Comparison of ENCODE assay signal across 22 cellular contexts in the genomic region with DNA sequence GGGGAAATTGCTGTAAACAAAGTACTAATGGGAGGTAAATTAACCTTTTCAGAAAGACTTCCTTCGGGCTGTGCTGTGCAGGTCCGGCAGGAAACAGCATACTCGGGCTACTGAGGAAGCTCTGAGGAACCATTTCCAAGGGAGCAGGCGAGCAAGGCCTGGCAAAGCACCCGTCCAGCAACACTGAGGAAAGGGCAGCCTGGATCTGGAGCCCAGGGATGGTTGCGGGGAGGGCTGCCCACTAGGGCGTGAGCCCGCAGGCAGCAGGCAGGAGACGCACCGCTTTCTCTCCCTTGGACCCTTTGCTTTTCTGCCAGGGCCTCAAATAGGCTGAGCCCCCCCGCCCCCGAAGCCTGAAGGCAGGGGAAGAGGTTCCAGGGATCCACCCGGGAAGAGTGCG.
A peak's percentile ranks its signal among the peaks of the same experiment; 100 is the strongest.
DNase-seq lines count a peak whose midpoint lies in the region; ATAC-seq, FAIRE-seq and TF ChIP-seq lines count a peak whose summit lies in the region.
"Had no signal": no experiment of that assay in that cellular context is flagged by ENCODE, and none has a peak within 500 bp of the region (broad histone marks: within the 10 kb centered on the region; RNA-seq: fewer than 3 reads in every experiment).

No MANE protein-coding gene starts in this region.

- CTCF ChIA-PET in WTC11 (lab: Charles Lee) = no interaction called here

- TF ChIP-seq CTCF in C4-2B (conservative IDR thresholded peaks at IDR 0.05) (no peak), GM23338 (conservative IDR thresholded peaks at IDR 0.05; ENCODE audit: low read depth in 2 of 2) (no peak), WTC11 (IDR thresholded peaks at IDR 0.05) (no peak), MM.1S (IDR thresholded peaks at IDR 0.05; ENCODE audit: low read length) (no peak)

- POLR2A ChIA-PET in WTC11 (lab: Charles Lee) = interaction anchor here (0.5 kb wide), 1 partner anchor 37 kb away, joined by 3 read pairs; no protein-coding TSS in a partner anchor

- no peak overlapping the region for H2BK12ac ChIP-seq in neuronal stem cell (ENCODE audit: low read length)

- H3K4me2 ChIP-seq in GM23338 (no peak overlapping the region), neuronal stem cell (ENCODE audit: insufficient read depth, low read length, poor library complexity, severe bottlenecking) (no peak overlapping the region), MM.1S (ENCODE audit: low read depth, low read length) (no peak overlapping the region)
- H3K4me2 ChIP-seq: A549; BLaER1 treated with 17β-estradiol and CSF1 and Interleukin-3, amounts not matched to agents 10 nM and 100 nM had no signal

- no peak overlapping the region for H3K23ac ChIP-seq in neuronal stem cell (ENCODE audit: low read depth, low read length, poor library complexity)

- intact Hi-C loops in activated CD4-positive, alpha-beta T cell treated with anti-CD3 and anti-CD28 coated beads, Interleukin-2, amount 10 ng/mL, durations not matched to agents 24 days and 14 days (cut with micrococcal nuclease) = no loop called here

- peak; percentile 8 for DNase-seq in GM23338 (ENCODE audit: low spot score)
- DNase-seq in WTC11 (ENCODE audit: low spot score) = peak; percentile 10
- no peak for DNase-seq in neuronal stem cell (ENCODE audit: low spot score)
- DNase-seq in activated CD4-positive, alpha-beta T cell treated with anti-CD3 and anti-CD28 coated beads, Interleukin-2, amount 10 ng/mL, durations not matched to agents 24 days and 14 days = no peak
- DNase-seq in H54 (ENCODE audit: insufficient read length, low spot score) = no peak
- no peak for DNase-seq in MM.1S
- DNase-seq: 8988T; ACHN; AML-193; BE2C; Calu3; CD4-positive, alpha-beta memory T cell; COR-L47; DMS79 treated with DMSO at 0.1 percent for 48 hours; GM23248; H9 had no signal

- H3K9me2 ChIP-seq in GM23338 (ENCODE audit: insufficient read depth) = no peaks in the 10 kb centered on the region
- H3K9me2 ChIP-seq in MM.1S (replicated peaks; ENCODE audit: insufficient read depth, low read length) = no peaks in the 10 kb centered on the region

- no peaks in the 10 kb centered on the region for H4K20me1 ChIP-seq in GM23338 (replicated peaks; ENCODE audit: insufficient read depth)
- H4K20me1 ChIP-seq in MM.1S (ENCODE audit: insufficient read depth, low read length) = no peaks in the 10 kb centered on the region
- H4K20me1 ChIP-seq: BLaER1 treated with 17β-estradiol and CSF1 and Interleukin-3, amounts not matched to agents 10 nM and 100 nM had no signal

- peaks cover 1% of the 10 kb centered on the region; the same call in 1 of the 3 replicates for H3K9me3 Mint-ChIP-seq in GM23338
- H3K9me3 Mint-ChIP-seq in WTC11 = peaks cover 39% of the 10 kb centered on the region
- H3K9me3 Mint-ChIP-seq in activated CD4-positive, alpha-beta T cell treated with anti-CD3 and anti-CD28 coated beads, Interleukin-2, amount 10 ng/mL, durations not matched to agents 24 days and 14 days = peaks cover 16% of the 10 kb centered on the region

- no peak overlapping the region for H4K8ac ChIP-seq in neuronal stem cell (ENCODE audit: low read depth, low read length)

- no peak overlapping the region for H2BK15ac ChIP-seq in neuronal stem cell (ENCODE audit: low read length)

- H3K4me3 ChIP-seq in GM23338 (no peak overlapping the region), neuronal stem cell (ENCODE audit: low read length in 2 of 2) (no peak overlapping the region), MM.1S (ENCODE audit: low read length) (no peak overlapping the region)
- H3K4me3 ChIP-seq: A549; BLaER1 treated with 17β-estradiol and CSF1 and Interleukin-3, amounts not matched to agents 10 nM and 100 nM; GM23248 had no signal

- peak overlapping the region; percentile 90 for H2AFZ ChIP-seq in GM23338
- peak overlapping the region; percentile 15 for H2AFZ ChIP-seq in neuronal stem cell (ENCODE audit: low read length)
- no peak overlapping the region for H2AFZ ChIP-seq in MM.1S (ENCODE audit: low read length)
- H2AFZ ChIP-seq: GM23248 had no signal

- H3K27me3 Mint-ChIP-seq in GM23338 (ENCODE audit: insufficient read depth, low read depth, poor library complexity) (no peaks in the 10 kb centered on the region), WTC11 (ENCODE audit: low read depth) (no peaks in the 10 kb centered on the region; the same call in 1 of the 2 replicates)
- H3K27me3 Mint-ChIP-seq in activated CD4-positive, alpha-beta T cell treated with anti-CD3 and anti-CD28 coated beads, Interleukin-2, amount 10 ng/mL, durations not matched to agents 24 days and 14 days = no peaks in the 10 kb centered on the region
- H3K27me3 Mint-ChIP-seq: CD4-positive, alpha-beta memory T cell had no signal

- no peak overlapping the region for H4K91ac ChIP-seq in neuronal stem cell (ENCODE audit: low read depth, low read length, poor library complexity)

- H3K79me2 ChIP-seq in GM23338 (replicated peaks; ENCODE audit: insufficient read depth) (no peaks in the 10 kb centered on the region), MM.1S (ENCODE audit: low read length) (no peaks in the 10 kb centered on the region)

- H3K4me1 ChIP-seq in GM23338 (ENCODE audit: insufficient read depth) = peaks cover 7% of the 10 kb centered on the region; the same call in 1 of the 2 replicates
- no peaks in the 10 kb centered on the region for H3K4me1 ChIP-seq in neuronal stem cell (ENCODE audit: control insufficient read depth in 2 of 2, insufficient read depth in 1 of 2, low read depth in 1 of 2, low read length in 2 of 2)
- no peaks in the 10 kb centered on the region for H3K4me1 ChIP-seq in MM.1S (ENCODE audit: low read length)
- H3K4me1 ChIP-seq: A549; BE2C; BLaER1 treated with 17β-estradiol and CSF1 and Interleukin-3, amounts not matched to agents 10 nM and 100 nM had no signal

- WGBS in neuronal stem cell (ENCODE audit: extremely low coverage in 2 of 2, insufficient read length in 2 of 2, insufficient replicate concordance in 1 of 2), 2 donors = no CpG with 5 or more reads among the region's 14 CpGs

- H3K18ac ChIP-seq in neuronal stem cell (ENCODE audit: low read length) = peak overlapping the region; percentile 72

- peak overlapping the region; percentile 17; the same call in 1 of the 2 replicates for H3K27ac ChIP-seq in C4-2B
- H3K27ac ChIP-seq in GM23338 (ENCODE audit: low read depth) = no peak overlapping the region
- no peak overlapping the region for H3K27ac ChIP-seq in neuronal stem cell (replicated peaks; ENCODE audit: low read length)
- no peak overlapping the region for H3K27ac ChIP-seq in MM.1S (ENCODE audit: low read length)
- H3K27ac ChIP-seq: A549; BLaER1 treated with 17β-estradiol and CSF1 and Interleukin-3, amounts not matched to agents 10 nM and 100 nM; GM23248 had no signal

- no peak overlapping the region for H3K4me3 Mint-ChIP-seq in GM23338
- no peak overlapping the region for H3K4me3 Mint-ChIP-seq in WTC11
- H3K4me3 Mint-ChIP-seq in activated CD4-positive, alpha-beta T cell treated with anti-CD3 and anti-CD28 coated beads, Interleukin-2, amount 10 ng/mL, durations not matched to agents 24 days and 14 days = no peak overlapping the region
- H3K4me3 Mint-ChIP-seq: CD4-positive, alpha-beta memory T cell; H9 had no signal

- ATAC-seq in GM23338 (peak; percentile 63), WTC11 (peak; percentile 55)
- ATAC-seq: A549, HCT116 had no signal

- no peak overlapping the region for H3K4ac ChIP-seq in neuronal stem cell (ENCODE audit: low read length)

- H3K36me3 ChIP-seq in GM23338 (ENCODE audit: insufficient read depth) (no peaks in the 10 kb centered on the region), neuronal stem cell (replicated peaks in 1 of 2; ENCODE audit: control insufficient read depth in 2 of 2, insufficient read depth in 2 of 2, low read length in 2 of 2) (no peaks in the 10 kb centered on the region), MM.1S (replicated peaks; ENCODE audit: insufficient read depth, low read length) (no peaks in the 10 kb centered on the region)
- H3K36me3 ChIP-seq: BE2C; BLaER1 treated with 17β-estradiol and CSF1 and Interleukin-3, amounts not matched to agents 10 nM and 100 nM had no signal

- H3K27ac Mint-ChIP-seq in GM23338 (no peak overlapping the region), WTC11 (no peak overlapping the region)
- H3K27ac Mint-ChIP-seq in activated CD4-positive, alpha-beta T cell treated with anti-CD3 and anti-CD28 coated beads, Interleukin-2, amount 10 ng/mL, durations not matched to agents 24 days and 14 days = no peak overlapping the region
- H3K27ac Mint-ChIP-seq: CD4-positive, alpha-beta memory T cell; H9 had no signal

- no peaks in the 10 kb centered on the region for H3F3A ChIP-seq in GM23338 (replicated peaks; ENCODE audit: low read depth)
- no peaks in the 10 kb centered on the region for H3F3A ChIP-seq in MM.1S (ENCODE audit: insufficient read depth, low read length)

- no peaks in the 10 kb centered on the region for H3K36me3 Mint-ChIP-seq in GM23338 (ENCODE audit: low read depth)
- peaks cover 16% of the 10 kb centered on the region for H3K36me3 Mint-ChIP-seq in WTC11
- H3K36me3 Mint-ChIP-seq in activated CD4-positive, alpha-beta T cell treated with anti-CD3 and anti-CD28 coated beads, Interleukin-2, amount 10 ng/mL, durations not matched to agents 24 days and 14 days (ENCODE audit: low read depth) = no peaks in the 10 kb centered on the region
- H3K36me3 Mint-ChIP-seq: CD4-positive, alpha-beta memory T cell had no signal

- H3K4me1 Mint-ChIP-seq in GM23338 (peaks cover 3% of the 10 kb centered on the region; the same call in 1 of the 3 replicates), WTC11 (peaks cover 7% of the 10 kb centered on the region; the same call in 1 of the 2 replicates)
- no peaks in the 10 kb centered on the region for H3K4me1 Mint-ChIP-seq in activated CD4-positive, alpha-beta T cell treated with anti-CD3 and anti-CD28 coated beads, Interleukin-2, amount 10 ng/mL, durations not matched to agents 24 days and 14 days
- H3K4me1 Mint-ChIP-seq: CD4-positive, alpha-beta memory T cell had no signal

- TF ChIP-seq POLR2A in H54 (IDR thresholded peaks at IDR 0.05; ENCODE audit: low read depth, low read length) = no peak

- no peak overlapping the region for H3K9ac ChIP-seq in neuronal stem cell (ENCODE audit: low read depth, low read length, poor library complexity)
- no peak overlapping the region for H3K9ac ChIP-seq in MM.1S (ENCODE audit: low read length)
- H3K9ac ChIP-seq: BLaER1 treated with 17β-estradiol and CSF1 and Interleukin-3, amounts not matched to agents 10 nM and 100 nM; GM23248 had no signal

- H2AK5ac ChIP-seq in neuronal stem cell (ENCODE audit: low read depth, low read length) = peak overlapping the region; percentile 42

- H3K14ac ChIP-seq in neuronal stem cell (ENCODE audit: low read length) = no peak overlapping the region

- no peak overlapping the region for H2BK120ac ChIP-seq in neuronal stem cell (ENCODE audit: low read depth, low read length)

- no peaks in the 10 kb centered on the region for H3K9me3 ChIP-seq in neuronal stem cell (replicated peaks in 1 of 2; ENCODE audit: control insufficient read depth in 2 of 2, insufficient read depth in 1 of 2, low read depth in 1 of 2, low read length in 2 of 2)
- no peaks in the 10 kb centered on the region for H3K9me3 ChIP-seq in MM.1S (replicated peaks; ENCODE audit: insufficient read depth, low read length)
- H3K9me3 ChIP-seq: A549, BE2C had no signal

- no peaks in the 10 kb centered on the region for H3K27me3 ChIP-seq in GM23338 (ENCODE audit: insufficient read depth)
- no peaks in the 10 kb centered on the region for H3K27me3 ChIP-seq in neuronal stem cell (ENCODE audit: control insufficient read depth in 3 of 3, insufficient read depth in 3 of 3, low read depth in 1 of 3, low read length in 3 of 3)
- no peaks in the 10 kb centered on the region for H3K27me3 ChIP-seq in MM.1S (replicated peaks; ENCODE audit: insufficient read depth, low read length)
- H3K27me3 ChIP-seq: BE2C; BLaER1 treated with 17β-estradiol and CSF1 and Interleukin-3, amounts not matched to agents 10 nM and 100 nM had no signal

- no peaks in the 10 kb centered on the region for H3K79me1 ChIP-seq in neuronal stem cell (ENCODE audit: low read depth, low read length)

- H2BK5ac ChIP-seq in neuronal stem cell (ENCODE audit: low read length) = no peak overlapping the region

- no peak for FAIRE-seq in H54 (lab: Jason Lieb, UNC)
- FAIRE-seq: A549, G401.6, GM12892 had no signal

Comparison
In these comparisons a context has a peak if more than half of its experiments do, and no peak if none do; other contexts are left out.
1. DNase-seq: peak in GM23338 (single experiment) and WTC11 (single experiment); none in neuronal stem cell (single experiment), activated CD4-positive, alpha-beta T cell treated with anti-CD3 and anti-CD28 coated beads, Interleukin-2, amount 10 ng/mL, durations not matched to agents 24 days and 14 days (single experiment), H54 (single experiment) and MM.1S (single experiment).